Comparison of ENCODE assay signal across 8 cellular contexts in the genomic region with DNA sequence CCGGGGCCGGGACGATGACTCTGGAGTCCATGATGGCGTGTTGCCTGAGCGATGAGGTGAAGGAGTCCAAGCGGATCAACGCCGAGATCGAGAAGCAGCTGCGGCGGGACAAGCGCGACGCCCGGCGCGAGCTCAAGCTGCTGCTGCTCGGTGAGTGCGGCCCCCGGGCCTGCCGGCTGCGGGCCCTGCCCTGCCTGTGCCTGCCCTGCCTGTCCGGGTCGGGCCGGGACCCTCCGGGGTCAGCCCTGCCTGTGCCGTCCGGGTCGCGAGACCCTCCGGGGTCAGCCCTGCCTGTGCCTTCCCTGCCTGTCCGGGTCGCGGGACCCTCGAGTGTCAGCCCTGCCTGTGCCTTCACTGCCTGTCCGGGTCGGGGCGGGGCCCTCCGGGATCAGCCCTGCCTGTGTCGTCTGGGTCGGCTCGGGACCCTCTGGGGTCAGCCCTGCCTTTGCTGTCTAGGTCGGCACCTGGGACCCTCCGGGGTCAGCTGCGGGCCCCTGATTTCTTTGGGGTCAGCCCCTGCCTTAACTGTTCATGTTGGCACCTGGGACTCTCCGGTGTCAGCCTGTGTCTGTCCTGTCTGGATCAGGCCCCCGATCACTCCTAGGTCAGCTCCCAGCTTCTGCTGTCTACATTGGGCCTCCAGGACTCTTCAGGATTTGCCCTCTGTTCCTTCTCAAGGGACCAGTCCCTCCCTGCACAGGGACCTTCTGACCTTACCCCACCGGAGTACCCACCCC. TPM values are rescaled to one million over a fixed set of nuclear protein-coding genes. Genes with fewer than 3 reads are reported as not detected.
DNase-seq lines count a peak whose midpoint lies in the region; ATAC-seq and TF ChIP-seq lines count a peak whose summit lies in the region.

No MANE protein-coding gene starts in this region.

- no peak for TF ChIP-seq RAD21 in Ishikawa (IDR thresholded peaks at IDR 0.05; ENCODE audit: low read depth)

- H3K27ac Mint-ChIP-seq in activated T-helper 1 cell treated with anti-CD3 and anti-CD28 coated beads, Interleukin-12 subunit alpha, Interleukin-12 subunit beta, Interleukin-2, Interleukin-4 antibody, amounts not matched to agents 30 ng/mL and 10 ng/mL and 1 ng/mL, durations not matched to agents 14 hours and 24 hours and 36 hours = no peak overlapping the region

- WGBS in right cardiac atrium = under 1% methylated on average over 48 of the region's 48 CpGs

- POLR2A ChIA-PET in GM10248 (lab: Yijun Ruan, JAX) = no interaction called here

- peaks cover 21% of the 10 kb centered on the region for H3K4me1 Mint-ChIP-seq in activated T-helper 1 cell treated with anti-CD3 and anti-CD28 coated beads, Interleukin-12 subunit alpha, Interleukin-12 subunit beta, Interleukin-2, Interleukin-4 antibody, amounts not matched to agents 30 ng/mL and 10 ng/mL and 1 ng/mL, durations not matched to agents 14 hours and 24 hours and 36 hours (ENCODE audit: low read depth)

- H3K4me3 ChIP-seq in right cardiac atrium (ENCODE audit: low read length) (peak overlapping the region; percentile 92), skin epidermis (peak overlapping the region; percentile 41 to 92 (median 71))

- H3K4me1 ChIP-seq in right cardiac atrium (ENCODE audit: control insufficient read depth, insufficient read depth, low read length) = peaks cover 16% of the 10 kb centered on the region

- CTCF ChIA-PET in GM10248 (lab: Yijun Ruan, JAX) = interaction anchor here (1.1 to 4.7 kb wide), 6 partner anchors 10 to 144 kb away, joined by 3 to 20 read pairs (median 8); no protein-coding TSS in a partner anchor

- H3K27ac ChIP-seq in right cardiac atrium (ENCODE audit: low read length) = peak overlapping the region; percentile 96
- peak overlapping the region in 20 of 21 experiments; percentile 49 to 90 (median 77) for H3K27ac ChIP-seq in skin epidermis

- ATAC-seq in GM19035 (IDR thresholded peaks at IDR 0.05; ENCODE audit: unreplicated experiment) (peak; percentile 31), right cardiac atrium (no peak)

- no peak for TF ChIP-seq EP300 in Ishikawa (IDR thresholded peaks at IDR 0.05; ENCODE audit: borderline replicate concordance)

- peak overlapping the region; percentile 67 for H3K4me3 Mint-ChIP-seq in activated T-helper 1 cell treated with anti-CD3 and anti-CD28 coated beads, Interleukin-12 subunit alpha, Interleukin-12 subunit beta, Interleukin-2, Interleukin-4 antibody, amounts not matched to agents 30 ng/mL and 10 ng/mL and 1 ng/mL, durations not matched to agents 14 hours and 24 hours and 36 hours

- H3K27me3 Mint-ChIP-seq in activated T-helper 1 cell treated with anti-CD3 and anti-CD28 coated beads, Interleukin-12 subunit alpha, Interleukin-12 subunit beta, Interleukin-2, Interleukin-4 antibody, amounts not matched to agents 30 ng/mL and 10 ng/mL and 1 ng/mL, durations not matched to agents 14 hours and 24 hours and 36 hours (ENCODE audit: insufficient read depth) = peaks cover 39% of the 10 kb centered on the region

- no peaks in the 10 kb centered on the region for H3K9me3 ChIP-seq in right cardiac atrium (ENCODE audit: control insufficient read depth, low read length)

- intact Hi-C loops in activated T-helper 1 cell treated with anti-CD3 and anti-CD28 coated beads, Interleukin-12 subunit alpha, Interleukin-12 subunit beta, Interleukin-2, Interleukin-4 antibody, amounts not matched to agents 30 ng/mL and 10 ng/mL and 1 ng/mL, durations not matched to agents 14 hours and 24 hours and 36 hours (cut with micrococcal nuclease) = no loop called here
- intact Hi-C loops in right cardiac atrium (cut with DNase I) = no loop called here

- DNase-seq in activated T-helper 1 cell treated with anti-CD3 and anti-CD28 coated beads, Interleukin-12 subunit alpha, Interleukin-12 subunit beta, Interleukin-2, Interleukin-4 antibody, amounts not matched to agents 30 ng/mL and 10 ng/mL and 1 ng/mL, durations not matched to agents 14 hours and 24 hours and 36 hours (ENCODE audit: low spot score) = no peak
- DNase-seq in right cardiac atrium (peak in 2 of 3 donors; percentile 73 to 76), NCI-H1092 treated with DMSO at 0.1 percent for 48 hours (lab: John Stamatoyannopoulos, UW) (no peak), GM10248 (ENCODE audit: extremely low spot score) (no peak), cerebellum (ENCODE audit: low spot score) (no peak)

- H3K27me3 ChIP-seq in right cardiac atrium (ENCODE audit: control insufficient read depth, insufficient read depth) = no peaks in the 10 kb centered on the region

- TF ChIP-seq CTCF in GM10248 (IDR thresholded peaks at IDR 0.05; ENCODE audit: control extremely low read depth, extremely low read depth, low read depth, missing control alignments) = no peak

- no peaks in the 10 kb centered on the region for H3K36me3 Mint-ChIP-seq in activated T-helper 1 cell treated with anti-CD3 and anti-CD28 coated beads, Interleukin-12 subunit alpha, Interleukin-12 subunit beta, Interleukin-2, Interleukin-4 antibody, amounts not matched to agents 30 ng/mL and 10 ng/mL and 1 ng/mL, durations not matched to agents 14 hours and 24 hours and 36 hours (ENCODE audit: low read depth)

- no peaks in the 10 kb centered on the region for H3K9me3 Mint-ChIP-seq in activated T-helper 1 cell treated with anti-CD3 and anti-CD28 coated beads, Interleukin-12 subunit alpha, Interleukin-12 subunit beta, Interleukin-2, Interleukin-4 antibody, amounts not matched to agents 30 ng/mL and 10 ng/mL and 1 ng/mL, durations not matched to agents 14 hours and 24 hours and 36 hours

TF ChIP-seq in Ishikawa, 13 proteins besides CTCF, POLR2A, EP300 and RAD21:
- TF ChIP-seq, protein P1, sequence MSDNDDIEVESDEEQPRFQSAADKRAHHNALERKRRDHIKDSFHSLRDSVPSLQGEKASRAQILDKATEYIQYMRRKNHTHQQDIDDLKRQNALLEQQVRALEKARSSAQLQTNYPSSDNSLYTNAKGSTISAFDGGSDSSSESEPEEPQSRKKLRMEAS (IDR thresholded peaks at IDR 0.05) = no peak
- TF ChIP-seq ZBTB7A (IDR thresholded peaks at IDR 0.05; ENCODE audit: low read depth) = peak; percentile 52; the same call in 1 of the 2 replicates

RNA-seq across cellular contexts. Expression of gene GNA11, which starts 0.6 kb away (rescaled TPM):
- total RNA-seq in activated T-helper 1 cell treated with anti-CD3 and anti-CD28 coated beads, Interleukin-12 subunit alpha, Interleukin-12 subunit beta, Interleukin-2, Interleukin-4 antibody, amounts not matched to agents 30 ng/mL and 10 ng/mL and 1 ng/mL, durations not matched to agents 14 hours and 24 hours and 36 hours = 4.1 and 5.7 TPM in 2 replicates
- total RNA-seq in right cardiac atrium = 10 to 100 TPM; 63.3 to 71.6 (median 69.7) TPM
- polyA plus RNA-seq in right cardiac atrium = 69.8 TPM
- 37.0 TPM for total RNA-seq in cerebellum

RNA-seq across cellular contexts. Expression of gene TLE5, which starts 32.5 kb away (rescaled TPM):
- 378 and 399 TPM in 2 replicates for total RNA-seq in activated T-helper 1 cell treated with anti-CD3 and anti-CD28 coated beads, Interleukin-12 subunit alpha, Interleukin-12 subunit beta, Interleukin-2, Interleukin-4 antibody, amounts not matched to agents 30 ng/mL and 10 ng/mL and 1 ng/mL, durations not matched to agents 14 hours and 24 hours and 36 hours
- total RNA-seq in right cardiac atrium = 1,000 to 10,000 TPM in 2 of 4 donors, 100 to 1,000 TPM in 2; 784 to 1,020 (median 971) TPM
- 1,565 TPM for polyA plus RNA-seq in right cardiac atrium
- total RNA-seq in cerebellum = 92.0 TPM

RNA-seq across cellular contexts. Expression of gene GNA15, which starts 41.0 kb away (rescaled TPM):
- total RNA-seq in activated T-helper 1 cell treated with anti-CD3 and anti-CD28 coated beads, Interleukin-12 subunit alpha, Interleukin-12 subunit beta, Interleukin-2, Interleukin-4 antibody, amounts not matched to agents 30 ng/mL and 10 ng/mL and 1 ng/mL, durations not matched to agents 14 hours and 24 hours and 36 hours = 103 and 109 TPM in 2 replicates
- 1 to 10 TPM; 1.8 to 2.5 (median 2.1) TPM for total RNA-seq in right cardiac atrium
- polyA plus RNA-seq in right cardiac atrium = 1.00 TPM
- total RNA-seq in cerebellum = 0.73 TPM

Comparison
In these comparisons a context has a peak if more than half of its experiments do, and no peak if none do; other contexts are left out.
1. DNase-seq: peak in right cardiac atrium (2 of 3); none in activated T-helper 1 cell treated with anti-CD3 and anti-CD28 coated beads, Interleukin-12 subunit alpha, Interleukin-12 subunit beta, Interleukin-2, Interleukin-4 antibody, amounts not matched to agents 30 ng/mL and 10 ng/mL and 1 ng/mL, durations not matched to agents 14 hours and 24 hours and 36 hours (single experiment), NCI-H1092 treated with DMSO at 0.1 percent for 48 hours (single experiment), GM10248 (single experiment) and cerebellum (single experiment).
2. RNA of gene GNA15, which starts 41.0 kb away (total RNA-seq): 103 to 109 TPM in activated T-helper 1 cell treated with anti-CD3 and anti-CD28 coated beads, Interleukin-12 subunit alpha, Interleukin-12 subunit beta, Interleukin-2, Interleukin-4 antibody, amounts not matched to agents 30 ng/mL and 10 ng/mL and 1 ng/mL, durations not matched to agents 14 hours and 24 hours and 36 hours; 1.8 to 2.5 TPM in right cardiac atrium and 0.73 TPM in cerebellum (single experiment); every median in the first group is over 10 times any median in the second.